8 cellular contexts compared by ENCODE assay signal in the genomic region with DNA sequence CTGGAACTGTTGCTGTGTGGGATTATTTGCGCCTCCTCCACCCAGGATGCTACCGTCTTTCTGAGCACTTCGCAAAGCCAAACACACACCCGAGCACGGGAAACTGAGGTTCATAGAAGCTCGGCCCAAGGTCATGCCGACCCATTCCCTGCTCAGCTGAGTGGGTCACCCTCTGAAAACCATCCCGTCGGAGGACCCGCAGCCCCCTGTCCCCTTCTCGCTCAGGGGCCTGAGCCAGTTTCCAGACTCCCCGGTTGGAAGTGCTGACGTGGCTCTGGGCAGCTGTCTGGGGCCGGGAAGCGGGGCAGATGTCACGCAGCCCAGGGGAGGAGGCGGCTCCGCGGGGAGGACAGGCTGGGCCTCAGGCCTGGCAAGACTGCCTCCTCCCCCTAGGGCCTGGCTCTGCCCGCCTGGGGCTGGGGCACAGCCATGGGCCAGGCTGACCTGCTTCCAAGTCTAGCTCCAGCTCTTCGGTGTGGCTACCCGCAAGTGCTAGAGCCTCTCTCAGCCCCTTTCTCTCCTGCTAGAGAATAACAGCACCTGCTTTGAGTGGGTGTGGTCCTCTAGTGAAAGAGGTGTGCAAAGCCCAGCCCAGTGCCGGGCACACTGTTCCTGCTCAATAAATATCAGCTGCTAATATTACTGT. TPM values are rescaled to one million over a fixed set of nuclear protein-coding genes. Genes with fewer than 3 reads are reported as not detected.
DNase-seq lines count a peak whose midpoint lies in the region; ATAC-seq and TF ChIP-seq lines count a peak whose summit lies in the region.

No MANE protein-coding gene starts in this region.

- H3K36me3 ChIP-seq in SJCRH30 (no peaks in the 10 kb centered on the region), mucosa of descending colon (ENCODE audit: low read depth) (no peaks in the 10 kb centered on the region)

- ATAC-seq in HG03342 (IDR thresholded peaks at IDR 0.05; ENCODE audit: unreplicated experiment): peak; percentile 29
- ATAC-seq in esophagus mucosa: peak; percentile 43
- peak; percentile 57 for ATAC-seq in mucosa of descending colon
- no peak for ATAC-seq in GM21786 (IDR thresholded peaks at IDR 0.05; ENCODE audit: unreplicated experiment)

- H3K4me3 ChIP-seq in SJCRH30 (peak overlapping the region; percentile 64), mucosa of descending colon (no peak overlapping the region)

- no peaks in the 10 kb centered on the region for H3K9me3 Mint-ChIP-seq in activated CD4-positive, alpha-beta T cell treated with anti-CD3 and anti-CD28 coated beads, Interleukin-2, amount 10 ng/mL, durations not matched to agents 7 days and 5 days
- no peaks in the 10 kb centered on the region for H3K9me3 Mint-ChIP-seq in type B pancreatic cell

- POLR2A ChIA-PET in activated CD4-positive, alpha-beta T cell treated with anti-CD3 and anti-CD28 coated beads, Interleukin-2, amount 10 ng/mL, durations not matched to agents 7 days and 5 days (lab: Charles Lee): no interaction called here

- peak overlapping the region; percentile 85 for H3K27ac ChIP-seq in SJCRH30

- H3K4me3 Mint-ChIP-seq in activated CD4-positive, alpha-beta T cell treated with anti-CD3 and anti-CD28 coated beads, Interleukin-2, amount 10 ng/mL, durations not matched to agents 7 days and 5 days: no peak overlapping the region
- peak overlapping the region; percentile 78 for H3K4me3 Mint-ChIP-seq in type B pancreatic cell

- intact Hi-C loops in mucosa of descending colon (cut with DNase I, micrococcal nuclease): loop anchor here in 1 of 2 donors (10.0 kb wide), 1 partner anchor 57 kb away; no protein-coding TSS in a partner anchor

- no peaks in the 10 kb centered on the region for H3K27me3 Mint-ChIP-seq in activated CD4-positive, alpha-beta T cell treated with anti-CD3 and anti-CD28 coated beads, Interleukin-2, amount 10 ng/mL, durations not matched to agents 7 days and 5 days
- no peaks in the 10 kb centered on the region for H3K27me3 Mint-ChIP-seq in type B pancreatic cell

- peaks cover 44% of the 10 kb centered on the region for H3K4me1 Mint-ChIP-seq in activated CD4-positive, alpha-beta T cell treated with anti-CD3 and anti-CD28 coated beads, Interleukin-2, amount 10 ng/mL, durations not matched to agents 7 days and 5 days
- H3K4me1 Mint-ChIP-seq in type B pancreatic cell (ENCODE audit: unreplicated experiment): peaks cover 70% of the 10 kb centered on the region

- TF ChIP-seq CTCF in mucosa of descending colon (IDR thresholded peaks at IDR 0.05): no peak
- no peak for TF ChIP-seq CTCF in type B pancreatic cell (conservative IDR thresholded peaks at IDR 0.05)

- peaks cover 9% of the 10 kb centered on the region for H3K36me3 Mint-ChIP-seq in activated CD4-positive, alpha-beta T cell treated with anti-CD3 and anti-CD28 coated beads, Interleukin-2, amount 10 ng/mL, durations not matched to agents 7 days and 5 days (ENCODE audit: low read depth)
- no peaks in the 10 kb centered on the region for H3K36me3 Mint-ChIP-seq in type B pancreatic cell

- DNase-seq in activated CD4-positive, alpha-beta T cell treated with anti-CD3 and anti-CD28 coated beads, Interleukin-2, amount 10 ng/mL, durations not matched to agents 7 days and 5 days: no peak
- DNase-seq in activated CD4-positive, alpha-beta T cell treated with anti-CD3 and anti-CD28 coated beads, Interleukin-2, amount 50 U/mL, for 4 hours: no peak
- DNase-seq in SJCRH30: peak; percentile 81 to 82
- DNase-seq in mucosa of descending colon: peak; percentile 82 to 90 (median 86)
- DNase-seq in type B pancreatic cell (ENCODE audit: extremely low spot score, unreplicated experiment): peak; percentile 70

- peaks cover 49% of the 10 kb centered on the region for H3K4me1 ChIP-seq in SJCRH30
- H3K4me1 ChIP-seq in mucosa of descending colon (ENCODE audit: low read depth): peaks cover 57% of the 10 kb centered on the region

- CTCF ChIA-PET in activated CD4-positive, alpha-beta T cell treated with anti-CD3 and anti-CD28 coated beads, Interleukin-2, amount 10 ng/mL, durations not matched to agents 7 days and 5 days (lab: Charles Lee): interaction anchor here (1.1 to 7.8 kb wide), 6 partner anchors 10 to 129 kb away, joined by 3 to 54 read pairs (median 6); a partner anchor contains a TSS

- no peaks in the 10 kb centered on the region for H3K27me3 ChIP-seq in SJCRH30

- H3K9me3 ChIP-seq in SJCRH30 (replicated peaks) (no peaks in the 10 kb centered on the region), mucosa of descending colon (no peaks in the 10 kb centered on the region)

- peak overlapping the region; percentile 80 for H3K27ac Mint-ChIP-seq in activated CD4-positive, alpha-beta T cell treated with anti-CD3 and anti-CD28 coated beads, Interleukin-2, amount 10 ng/mL, durations not matched to agents 7 days and 5 days
- peak overlapping the region; percentile 79 for H3K27ac Mint-ChIP-seq in type B pancreatic cell

RNA-seq across cellular contexts. Expression of a gene that starts 9.9 kb away (rescaled TPM):
- 1 to 10 TPM in 1 of 2 experiments, under 1 TPM in 1; 0.99 to 1.9 TPM for total RNA-seq in activated CD4-positive, alpha-beta T cell treated with anti-CD3 and anti-CD28 coated beads, Interleukin-2, amount 10 ng/mL, durations not matched to agents 7 days and 5 days
- 76.8 and 81.4 TPM in 2 replicates for total RNA-seq in SJCRH30 (2014; rRNA removed; shearing (Covaris generic))
- total RNA-seq in esophagus mucosa: 22.6 TPM
- total RNA-seq in mucosa of descending colon: 10 to 100 TPM; 28.1 to 31.0 (median 28.3) TPM
- 46.7 and 58.6 TPM in 2 replicates for total RNA-seq in type B pancreatic cell (ENCODE audit: low replicate concordance)

Comparison
In these comparisons a context has a peak if more than half of its experiments do, and no peak if none do; other contexts are left out.
1. DNase-seq: peak in SJCRH30 (2 of 2), mucosa of descending colon (3 of 3) and type B pancreatic cell (single experiment); none in activated CD4-positive, alpha-beta T cell treated with anti-CD3 and anti-CD28 coated beads, Interleukin-2, amount 10 ng/mL, durations not matched to agents 7 days and 5 days (single experiment) and activated CD4-positive, alpha-beta T cell treated with anti-CD3 and anti-CD28 coated beads, Interleukin-2, amount 50 U/mL, for 4 hours (0 of 2).